Comparison of ENCODE assay signal across 29 cellular contexts in genomic region chr11:130715085-130715932, GRCh38.
"Had no signal": no experiment of that assay in that cellular context is flagged by ENCODE, and none has a peak within 500 bp of the region (broad histone marks: within the 10 kb centered on the region; RNA-seq: fewer than 3 reads in every experiment).

No MANE protein-coding gene starts in this region.

- ATAC-seq: activated CD4-positive, CD25-positive, alpha-beta regulatory T cell treated with anti-CD3 and anti-CD28 coated beads, Interleukin-2, amount 50 U/mL, for 24 hours; activated naive CD8-positive, alpha-beta T cell treated with anti-CD3 and anti-CD28 coated beads, Interleukin-2, amount 50 U/mL, for 24 hours; K562; WTC11 had no signal

- H3K4me1 ChIP-seq: Peyer's patch had no signal

- H3K27me3 ChIP-seq: ascending aorta, cardiac muscle cell, Peyer's patch had no signal

- DNase-seq: activated CD4-positive, alpha-beta memory T cell treated with anti-CD3 and anti-CD28 coated beads for 36 hours; activated CD4-positive, alpha-beta T cell treated with anti-CD3 and anti-CD28 coated beads for 4 hours; activated CD4-positive, alpha-beta T cell treated with anti-CD3 and anti-CD28 coated beads, Interleukin-2, amount 50 U/mL, for 1 hour; activated CD8-positive, alpha-beta memory T cell treated with anti-CD3 and anti-CD28 coated beads, Interleukin-2, amount 50 U/mL, for 4 hours; activated effector memory CD4-positive, alpha-beta T cell treated with Interleukin-2 at 50 U/mL for 16 hours; activated naive CD4-positive, alpha-beta T cell treated with anti-CD3 and anti-CD28 coated beads, Interleukin-2, amount 10 ng/mL, durations not matched to agents 7 days and 5 days; activated naive CD8-positive, alpha-beta T cell treated with anti-CD3 and anti-CD28 coated beads, Interleukin-2, amount 50 U/mL, for 24 hours; activated T-cell treated with anti-CD3 and anti-CD28 coated beads for 4 hours; activated T-cell treated with anti-CD3 and anti-CD28 coated beads, Interleukin-2, amount 50 U/mL, for 48 hours; amniotic stem cell; NCI-H1092 treated with DMSO at 0.1 percent for 48 hours; NCI-H1417; NCI-H146; NCI-H187; NCI-H2029 treated with DMSO at 0.1 percent for 48 hours; NCI-H2107; NCI-H2171; NCI-H510A; NCI-H526; NCI-H748 treated with DMSO at 0.1 percent for 48 hours; NK-92 treated with Interleukin-12 subunit alpha and Interleukin-12 subunit beta, amount 100 ng/mL, for 24 hours; PC-3; Peyer's patch; RPMI8226 had no signal

- H3K4me3 ChIP-seq: ascending aorta, cardiac muscle cell, K562, Peyer's patch had no signal

- H3K36me3 ChIP-seq: ascending aorta, cardiac muscle cell, Peyer's patch had no signal

- H3K27ac ChIP-seq: ascending aorta, cardiac muscle cell, Peyer's patch had no signal

- H3K9me3 ChIP-seq: ascending aorta, Peyer's patch had no signal
